ENCODE assay signal across 17 cellular contexts in the genomic region with DNA sequence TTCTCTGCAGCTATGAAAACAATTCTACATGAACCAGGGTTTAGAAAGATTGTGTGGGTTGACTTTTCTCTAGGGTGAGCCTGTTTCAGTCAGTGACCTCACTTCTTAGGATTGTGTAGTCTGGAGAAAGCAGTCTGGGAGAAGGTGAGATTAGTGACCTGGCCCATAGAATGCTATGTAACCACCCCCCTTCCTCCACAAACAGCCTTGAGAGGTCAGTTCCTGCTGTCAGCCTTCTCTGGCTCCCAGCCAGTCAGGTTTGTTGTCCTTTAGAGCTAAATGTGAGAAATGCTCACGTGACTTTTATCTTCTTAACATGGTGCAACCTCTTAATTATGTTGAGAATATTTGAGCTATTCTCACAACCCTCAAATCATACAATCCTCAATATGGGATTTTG.
DNase-seq lines count a peak whose midpoint lies in the region; ATAC-seq and TF ChIP-seq lines count a peak whose summit lies in the region.
"Had no signal": no experiment of that assay in that cellular context is flagged by ENCODE, and none has a peak within 500 bp of the region (broad histone marks: within the 10 kb centered on the region; RNA-seq: fewer than 3 reads in every experiment).

No MANE protein-coding gene starts in this region.

- H3K27me3 ChIP-seq in right atrium auricular region = no peaks in the 10 kb centered on the region
- H3K27me3 ChIP-seq in lung (ENCODE audit: control insufficient read depth, insufficient read depth) = no peaks in the 10 kb centered on the region
- H3K27me3 ChIP-seq: esophagus muscularis mucosa, SJCRH30 had no signal

- H3K36me3 ChIP-seq in right atrium auricular region (no peaks in the 10 kb centered on the region), lung (ENCODE audit: control insufficient read depth in 2 of 2, insufficient read depth in 2 of 2, low read length in 2 of 2) (no peaks in the 10 kb centered on the region)
- H3K36me3 ChIP-seq: esophagus muscularis mucosa, SJCRH30 had no signal

- H3K4me1 ChIP-seq in right atrium auricular region (no peaks in the 10 kb centered on the region), lung (ENCODE audit: control insufficient read depth in 2 of 2, insufficient read depth in 2 of 2, low read length in 2 of 2) (no peaks in the 10 kb centered on the region)
- H3K4me1 ChIP-seq: psoas muscle, SJCRH30 had no signal

- DNase-seq in left cardiac atrium (peak; percentile 27), right atrium auricular region (ENCODE audit: low spot score) (no peak), astrocyte of the hippocampus (ENCODE audit: low read depth, low spot score) (peak; percentile 52), lung (ENCODE audit: low spot score) (peak; percentile 60), left colon (no peak), dermis blood vessel endothelial cell (no peak), NCI-H2171 treated with DMSO at 0.1 percent for 48 hours (lab: John Stamatoyannopoulos, UW) (no peak)
- DNase-seq: activated naive CD4-positive, alpha-beta T cell treated with anti-CD3 and anti-CD28 coated beads, Interleukin-2, amount 10 ng/mL, durations not matched to agents 7 days and 5 days; cerebellar nuclear complex; hypothalamus; midbrain; NCI-H446 treated with DMSO at 0.1 percent for 48 hours; psoas muscle; stimulated activated CD4-positive, alpha-beta T cell treated with anti-CD3 and anti-CD28 coated beads, Interleukin-2, amount 100 ng/mL, for 24 hours had no signal

- H3K4me3 ChIP-seq in right atrium auricular region (no peak overlapping the region), lung (no peak overlapping the region)
- H3K4me3 ChIP-seq: esophagus muscularis mucosa, psoas muscle, SJCRH30 had no signal

- H3K27ac ChIP-seq in right atrium auricular region = no peak overlapping the region
- no peak overlapping the region for H3K27ac ChIP-seq in lung (ENCODE audit: low read depth in 1 of 2, low read length in 1 of 2)
- H3K27ac ChIP-seq: esophagus muscularis mucosa, psoas muscle, SJCRH30 had no signal

- intact Hi-C loops in left cardiac atrium (cut with DNase I) (no loop called here), left colon (cut with DNase I, micrococcal nuclease) (no loop called here)

- ATAC-seq in left cardiac atrium (peak in 1 of 2 donors; percentile 88), lung (ENCODE audit: insufficient read depth, low FRiP score) (peak; percentile 62), left colon (no peak), GM18519 (IDR thresholded peaks at IDR 0.05; ENCODE audit: low FRiP score, unreplicated experiment) (no peak)
- ATAC-seq: psoas muscle had no signal

- H3K9me3 ChIP-seq in right atrium auricular region (no peaks in the 10 kb centered on the region), lung (ENCODE audit: control insufficient read depth in 2 of 2, insufficient read depth in 1 of 2, low read length in 1 of 2) (no peaks in the 10 kb centered on the region)
- H3K9me3 ChIP-seq: esophagus muscularis mucosa, psoas muscle, SJCRH30 had no signal

- TF ChIP-seq CTCF in right atrium auricular region (IDR thresholded peaks at IDR 0.05) (no peak), lung (IDR thresholded peaks at IDR 0.05; ENCODE audit: control extremely low read depth, extremely low read depth) (no peak)

- 38 to 48% methylated on average over 1 of the region's 1 CpG for WGBS in lung, 2 donors

Comparison
In these comparisons a context has a peak if more than half of its experiments do, and no peak if none do; other contexts are left out.
1. DNase-seq: peak in left cardiac atrium (single experiment), astrocyte of the hippocampus (single experiment) and lung (single experiment); none in right atrium auricular region (single experiment), left colon (0 of 2), dermis blood vessel endothelial cell (single experiment) and NCI-H2171 treated with DMSO at 0.1 percent for 48 hours (single experiment).